30 cellular contexts compared by ENCODE assay signal in genomic region chr20:61815176-61815575, GRCh38.
"Had no signal": no experiment of that assay in that cellular context is flagged by ENCODE, and none has a peak within 500 bp of the region (broad histone marks: within the 10 kb centered on the region; RNA-seq: fewer than 3 reads in every experiment).

No MANE protein-coding gene starts in this region.

- H3K4me3 ChIP-seq: gastrocnemius medialis had no signal

- H3K9me3 Mint-ChIP-seq: activated B cell treated with CpG ODN at 0.5 μM for 24 hours; activated CD8-positive, alpha-beta T cell treated with anti-CD3 and anti-CD28 coated beads for 36 hours; activated T-cell treated with anti-CD3 and anti-CD28 coated beads, Interleukin-2, amount 50 U/mL, for 4 hours; activated T-helper 17 cell treated with anti-CD3 and anti-CD28 coated beads, Interleukin-2, amount 50 U/mL, for 72 hours; central memory CD8-positive, alpha-beta T cell; endodermal cell; T-helper 2 cell treated with Interferon-gamma antibody and Interleukin-4, amounts not matched to agents 5 μg/mL and 100 μg/mL, for 36 hours had no signal

- DNase-seq: activated B cell treated with CpG ODN at 0.5 μM for 24 hours; activated CD4-positive, alpha-beta T cell treated with anti-CD3 and anti-CD28 coated beads for 48 hours; activated CD4-positive, alpha-beta T cell treated with anti-CD3 and anti-CD28 coated beads, Interleukin-2, amount 50 U/mL, for 1 hour; activated CD4-positive, alpha-beta T cell treated with anti-CD3 and anti-CD28 coated beads, Interleukin-2, amount 50 U/mL, for 48 hours; activated CD8-positive, alpha-beta memory T cell treated with anti-CD3 and anti-CD28 coated beads for 24 hours; activated CD8-positive, alpha-beta T cell treated with anti-CD3 and anti-CD28 coated beads for 36 hours; activated effector memory CD4-positive, alpha-beta T cell treated with Interleukin-2 at 50 U/mL for 16 hours; activated gamma-delta T cell treated with Interleukin-2 at 50 U/mL for 16 hours; activated naive CD4-positive, alpha-beta T cell treated with anti-CD3 and anti-CD28 coated beads, Interleukin-2, amount 50 U/mL, for 16 hours; activated naive CD4-positive, alpha-beta T cell treated with Interleukin-2 at 50 U/mL for 16 hours; activated T-cell treated with anti-CD3 and anti-CD28 coated beads, Interleukin-2, amount 50 U/mL, for 4 hours; amniotic stem cell; anterior cingulate cortex; brain microvascular endothelial cell; cortex of kidney; dermis blood vessel endothelial cell; effector memory CD4-positive, alpha-beta T cell; endodermal cell; foreskin fibroblast; gastrocnemius medialis; T-helper 1 cell; T-helper 17 cell; T1000; WERI-Rb-1 had no signal

- H3K36me3 ChIP-seq: brain microvascular endothelial cell, gastrocnemius medialis, WERI-Rb-1 had no signal

- H3K27me3 ChIP-seq: brain microvascular endothelial cell, gastrocnemius medialis had no signal

- ATAC-seq: activated CD4-positive, CD25-positive, alpha-beta regulatory T cell treated with anti-CD3 and anti-CD28 coated beads, Interleukin-2, amount 50 U/mL, for 24 hours; activated CD8-positive, alpha-beta T cell treated with anti-CD3 and anti-CD28 coated beads for 36 hours; activated T-cell treated with anti-CD3 and anti-CD28 coated beads, Interleukin-2, amount 50 U/mL, for 4 hours; activated T-helper 17 cell treated with anti-CD3 and anti-CD28 coated beads, Interleukin-2, amount 50 U/mL, for 72 hours; esophagus mucosa; gastrocnemius medialis; T-helper 17 cell had no signal

- H3K4me3 Mint-ChIP-seq: activated B cell treated with CpG ODN at 0.5 μM for 24 hours; activated CD8-positive, alpha-beta T cell treated with anti-CD3 and anti-CD28 coated beads for 36 hours; activated naive CD8-positive, alpha-beta T cell; activated T-cell treated with anti-CD3 and anti-CD28 coated beads, Interleukin-2, amount 50 U/mL, for 4 hours; activated T-helper 17 cell treated with anti-CD3 and anti-CD28 coated beads, Interleukin-2, amount 50 U/mL, for 72 hours; central memory CD8-positive, alpha-beta T cell; endodermal cell; T-helper 17 cell; T-helper 2 cell treated with Interferon-gamma antibody and Interleukin-4, amounts not matched to agents 5 μg/mL and 100 μg/mL, for 36 hours had no signal

- H3K9me3 ChIP-seq: gastrocnemius medialis had no signal

- H3K27me3 Mint-ChIP-seq: activated B cell treated with CpG ODN at 0.5 μM for 24 hours; activated CD8-positive, alpha-beta T cell treated with anti-CD3 and anti-CD28 coated beads for 36 hours; activated T-helper 17 cell treated with anti-CD3 and anti-CD28 coated beads, Interleukin-2, amount 50 U/mL, for 72 hours had no signal

- H3K4me1 Mint-ChIP-seq: activated B cell treated with CpG ODN at 0.5 μM for 24 hours; activated T-helper 17 cell treated with anti-CD3 and anti-CD28 coated beads, Interleukin-2, amount 50 U/mL, for 72 hours; central memory CD8-positive, alpha-beta T cell; endodermal cell; T-helper 17 cell had no signal

- H3K36me3 Mint-ChIP-seq: activated naive CD8-positive, alpha-beta T cell had no signal

- H3K27ac ChIP-seq: brain microvascular endothelial cell, gastrocnemius medialis, WERI-Rb-1 had no signal

- H3K27ac Mint-ChIP-seq: activated B cell treated with CpG ODN at 0.5 μM for 24 hours; activated CD8-positive, alpha-beta T cell treated with anti-CD3 and anti-CD28 coated beads for 36 hours; activated naive CD8-positive, alpha-beta T cell; activated T-helper 17 cell treated with anti-CD3 and anti-CD28 coated beads, Interleukin-2, amount 50 U/mL, for 72 hours; endodermal cell; T-helper 17 cell; T-helper 2 cell treated with Interferon-gamma antibody and Interleukin-4, amounts not matched to agents 5 μg/mL and 100 μg/mL, for 36 hours had no signal

- H3K4me1 ChIP-seq: gastrocnemius medialis had no signal
